In the genomic region with DNA sequence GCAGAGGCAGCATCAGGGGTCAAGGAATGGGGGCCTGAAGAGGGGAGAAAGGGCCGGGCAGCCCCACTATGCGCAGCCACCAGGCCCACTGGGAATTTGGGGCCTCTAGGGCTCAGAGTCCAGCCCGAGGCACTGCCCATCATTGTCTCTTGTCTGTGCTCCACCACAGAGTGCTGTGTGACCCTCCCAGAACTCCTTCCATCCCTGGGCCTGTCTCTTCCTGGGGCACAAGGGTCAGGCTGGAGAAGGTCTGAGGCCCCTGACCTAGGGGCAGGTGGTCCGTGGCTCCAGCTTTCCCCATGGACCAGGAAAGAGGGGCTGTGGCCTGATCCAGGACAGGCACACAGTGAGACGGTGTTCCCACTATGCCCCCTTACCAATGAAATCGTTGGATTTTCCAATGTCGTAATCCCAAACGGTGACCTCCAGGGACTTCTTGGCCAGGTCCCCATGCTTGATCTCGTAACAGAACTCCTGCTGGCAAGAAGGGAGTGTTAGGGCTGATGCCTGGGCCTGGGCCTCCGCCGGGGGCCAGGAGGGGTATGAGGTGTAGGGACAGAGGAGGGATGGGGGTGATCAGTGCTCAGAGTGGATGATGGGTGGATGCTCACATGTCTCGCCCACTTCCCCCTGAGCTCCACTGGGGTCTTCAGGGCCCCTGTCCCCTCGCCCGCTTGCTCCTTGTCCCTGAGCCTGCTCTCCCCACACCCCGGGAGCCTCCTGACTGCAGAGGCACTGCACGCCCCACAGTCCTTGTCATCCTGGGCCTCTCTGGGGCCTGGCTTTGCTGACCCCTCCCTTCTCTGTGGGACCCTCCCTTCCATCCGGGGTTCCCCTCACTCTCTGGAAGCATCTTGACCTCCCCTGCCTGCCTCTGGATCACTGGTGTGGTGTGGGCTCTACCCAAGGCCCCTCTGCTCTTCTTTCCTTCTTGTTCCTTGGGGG, we compare ENCODE assay signal across 22 cellular contexts. TPM values are rescaled to one million over a fixed set of nuclear protein-coding genes. Genes with fewer than 3 reads are reported as not detected.
DNase-seq lines count a peak whose midpoint lies in the region; ATAC-seq and TF ChIP-seq lines count a peak whose summit lies in the region.
"Had no signal": no experiment of that assay in that cellular context is flagged by ENCODE, and none has a peak within 500 bp of the region (broad histone marks: within the 10 kb centered on the region; RNA-seq: fewer than 3 reads in every experiment).

No MANE protein-coding gene starts in this region.

- H3K9me3 ChIP-seq in heart left ventricle = no peaks in the 10 kb centered on the region
- H3K9me3 ChIP-seq: BLaER1 treated with 17β-estradiol and CSF1 and Interleukin-3, amounts not matched to agents 10 nM and 100 nM; SJCRH30 had no signal

- no peak overlapping the region for H3K4me3 Mint-ChIP-seq in osteocyte (ENCODE audit: unreplicated experiment)
- H3K4me3 Mint-ChIP-seq: T-helper 1 cell treated with Interleukin-12 subunit alpha and Interleukin-12 subunit beta and Interleukin-4 antibody, amounts not matched to agents 30 μg/mL and 1 μg/mL, for 36 hours had no signal

- peaks cover 0 to under 1% (median 0%) of the 10 kb centered on the region in 9 donors for H3K27me3 ChIP-seq in heart left ventricle
- H3K27me3 ChIP-seq: SJCRH30 had no signal

- WGBS in heart left ventricle, 4 donors = 91 to 95% (median 92%) methylated on average over 17 of the region's 17 CpGs

- H3K36me3 Mint-ChIP-seq in osteocyte (ENCODE audit: unreplicated experiment) = no peaks in the 10 kb centered on the region
- H3K36me3 Mint-ChIP-seq: activated naive CD4-positive, alpha-beta T cell treated with anti-CD3 and anti-CD28 coated beads, Interleukin-2, amount 50 U/mL, for 72 hours had no signal

- H3K27ac Mint-ChIP-seq in osteocyte (ENCODE audit: unreplicated experiment) = no peak overlapping the region
- H3K27ac Mint-ChIP-seq: activated naive CD4-positive, alpha-beta T cell treated with anti-CD3 and anti-CD28 coated beads, Interleukin-2, amount 50 U/mL, for 72 hours; T-helper 1 cell treated with Interleukin-12 subunit alpha and Interleukin-12 subunit beta and Interleukin-4 antibody, amounts not matched to agents 30 μg/mL and 1 μg/mL, for 36 hours had no signal

- H3K9me3 Mint-ChIP-seq in osteocyte (ENCODE audit: unreplicated experiment) = no peaks in the 10 kb centered on the region
- H3K9me3 Mint-ChIP-seq: activated naive CD4-positive, alpha-beta T cell treated with anti-CD3 and anti-CD28 coated beads, Interleukin-2, amount 50 U/mL, for 72 hours; T-helper 1 cell treated with Interleukin-12 subunit alpha and Interleukin-12 subunit beta and Interleukin-4 antibody, amounts not matched to agents 30 μg/mL and 1 μg/mL, for 36 hours had no signal

- peaks cover 2% of the 10 kb centered on the region for H3K4me1 Mint-ChIP-seq in osteocyte (ENCODE audit: unreplicated experiment)

- no peak overlapping the region for H3K4me3 ChIP-seq in heart left ventricle
- H3K4me3 ChIP-seq: BLaER1 treated with 17β-estradiol and CSF1 and Interleukin-3, amounts not matched to agents 10 nM and 100 nM; SJCRH30 had no signal

- no peak for TF ChIP-seq POLR2A in heart left ventricle (IDR thresholded peaks at IDR 0.05)

- H3K4me1 ChIP-seq in heart left ventricle = peaks cover 0 to 7% (median 1%) of the 10 kb centered on the region in 12 donors
- H3K4me1 ChIP-seq: SJCRH30 had no signal

- H3K27me3 Mint-ChIP-seq in osteocyte (ENCODE audit: unreplicated experiment) = peaks cover 18% of the 10 kb centered on the region

- H3K27ac ChIP-seq in heart left ventricle = no peak overlapping the region
- H3K27ac ChIP-seq: BLaER1 treated with 17β-estradiol and CSF1 and Interleukin-3, amounts not matched to agents 10 nM and 100 nM; SJCRH30; VCaP had no signal

- TF ChIP-seq CTCF in heart left ventricle (IDR thresholded peaks at IDR 0.05) (no peak), osteocyte (IDR thresholded peaks at IDR 0.05) (no peak)

- intact Hi-C loops in heart left ventricle (cut with DNase I) = loop anchor here in 3 of 10 donors (5.0 kb wide), 3 partner anchors 159 to 244 kb away; no protein-coding TSS in a partner anchor

- DNase-seq in activated CD8-positive, alpha-beta memory T cell treated with anti-CD3 and anti-CD28 coated beads, Interleukin-2, amount 50 U/mL, for 48 hours = peak; percentile 43
- no peak for DNase-seq in activated CD8-positive, alpha-beta memory T cell treated with anti-CD3 and anti-CD28 coated beads for 24 hours
- peak in 3 of 5 donors; percentile 3 to 42 (median 12) for DNase-seq in heart left ventricle
- DNase-seq in osteocyte (ENCODE audit: extremely low spot score, unreplicated experiment) = peak; percentile 76
- peak; percentile 37 for DNase-seq in ureter (ENCODE audit: low spot score)
- DNase-seq in NCI-H1930 (lab: John Stamatoyannopoulos, UW) = no peak
- DNase-seq: foreskin fibroblast; GF-D8; kidney glomerular epithelial cell; midbrain; NCI-H1436 treated with DMSO at 0.1 percent for 48 hours; NCI-H774; SJCRH30; stimulated activated CD4-positive, alpha-beta T cell treated with anti-CD3 and anti-CD28 coated beads, Interleukin-2, amount 100 ng/mL, for 48 hours had no signal

- ATAC-seq in heart left ventricle = no peak
- ATAC-seq in HG03460 (IDR thresholded peaks at IDR 0.05; ENCODE audit: unreplicated experiment) = no peak
- ATAC-seq in GM18519 (IDR thresholded peaks at IDR 0.05; ENCODE audit: low FRiP score, unreplicated experiment) = no peak
- ATAC-seq: activated naive CD4-positive, alpha-beta T cell treated with anti-CD3 and anti-CD28 coated beads, Interleukin-2, amount 50 U/mL, for 72 hours had no signal

- H3K36me3 ChIP-seq in heart left ventricle = peaks cover 0 to 8% (median 0%) of the 10 kb centered on the region in 9 donors
- H3K36me3 ChIP-seq: BLaER1 treated with 17β-estradiol and CSF1 and Interleukin-3, amounts not matched to agents 10 nM and 100 nM; SJCRH30 had no signal

RNA-seq across cellular contexts. Expression of a gene that starts 10.7 kb away (rescaled TPM):
- not detected for total RNA-seq in heart left ventricle
- polyA plus RNA-seq in heart left ventricle = not detected
- total RNA-seq in osteocyte = not detected in 2 replicates
- not detected for total RNA-seq in ureter
- total RNA-seq: A673; activated naive CD4-positive, alpha-beta T cell treated with anti-CD3 and anti-CD28 coated beads, Interleukin-2, amount 50 U/mL, for 72 hours; SJCRH30; subcutaneous adipose tissue had no signal

RNA-seq across cellular contexts. Expression of a gene that starts 33.4 kb away (rescaled TPM):
- total RNA-seq in heart left ventricle = 10 to 100 TPM in 2 of 9 donors, 1 to 10 TPM in 7; 1.7 to 13.0 (median 6.3) TPM
- 1 to 10 TPM; 2.4 to 5.8 TPM for polyA plus RNA-seq in heart left ventricle
- 0.10 TPM in 1 of 2 replicates, not detected in the other for total RNA-seq in osteocyte
- 23.5 TPM for total RNA-seq in ureter
- total RNA-seq: SJCRH30 had no signal

Comparison
In these comparisons a context has a peak if more than half of its experiments do, and no peak if none do; other contexts are left out.
1. DNase-seq: peak in activated CD8-positive, alpha-beta memory T cell treated with anti-CD3 and anti-CD28 coated beads, Interleukin-2, amount 50 U/mL, for 48 hours (single experiment), heart left ventricle (3 of 5), osteocyte (single experiment) and ureter (single experiment); none in activated CD8-positive, alpha-beta memory T cell treated with anti-CD3 and anti-CD28 coated beads for 24 hours (single experiment) and NCI-H1930 (0 of 2).